In genomic region chrX:1836683-1837082, GRCh38 we compare ENCODE assay signal across 8 cellular contexts.
"Had no signal": no experiment of that assay in that cellular context is flagged by ENCODE, and none has a peak within 500 bp of the region (broad histone marks: within the 10 kb centered on the region; RNA-seq: fewer than 3 reads in every experiment).

No MANE protein-coding gene starts in this region.

- H2AFZ ChIP-seq: GM23248 had no signal

- FAIRE-seq: H54, HTR-8/SVneo had no signal

- DNase-seq: GM23248, GOT3, H9, HCEC 1CT, HFFc6, KG1 had no signal

- H3K4me3 ChIP-seq: GM23248 had no signal

- H3K9ac ChIP-seq: GM23248 had no signal

- H3K27ac ChIP-seq: GM23248 had no signal
